In genomic region chr11:5234390-5234834, GRCh38 we compare ENCODE assay signal across 12 cellular contexts. TPM values are rescaled to one million over a fixed set of nuclear protein-coding genes. Genes with fewer than 3 reads are reported as not detected.
DNase-seq lines count a peak whose midpoint lies in the region; ATAC-seq, FAIRE-seq and TF ChIP-seq lines count a peak whose summit lies in the region.
"Had no signal": no experiment of that assay in that cellular context is flagged by ENCODE, and none has a peak within 500 bp of the region (broad histone marks: within the 10 kb centered on the region; RNA-seq: fewer than 3 reads in every experiment).

Gene HBD, minus strand, starts transcription at chr11:5234483. Its CDS starts 50 bp downstream, at chr11:5234433.

- H3K4me3 ChIP-seq in astrocyte (ENCODE audit: insufficient read depth, low read depth, low read length) (no peak within 1 kb of the TSS), prostate gland (no peak within 1 kb of the TSS)

- no peaks in the 10 kb centered on the region for H3K9me3 ChIP-seq in astrocyte (ENCODE audit: insufficient read depth, low read depth, low read length)
- H3K9me3 ChIP-seq in prostate gland, result no peaks in the 10 kb centered on the region
- H3K9me3 ChIP-seq: Caco-2 had no signal

- H3K4me1 ChIP-seq in astrocyte (ENCODE audit: insufficient read depth, low read length) (no peaks in the 10 kb centered on the region), prostate gland (replicated peaks) (no peaks in the 10 kb centered on the region)
- H3K4me1 ChIP-seq: Caco-2 had no signal

- no peak within 1 kb of the TSS for H3K4me2 ChIP-seq in astrocyte (ENCODE audit: low read length)

- H3K79me2 ChIP-seq in astrocyte (ENCODE audit: insufficient read depth, low read length), result no peaks in the 10 kb centered on the region

- H3K4me1 Mint-ChIP-seq in astrocyte (ENCODE audit: low read depth, unreplicated experiment), result peaks cover 6% of the 10 kb centered on the region

- no peaks in the 10 kb centered on the region for H4K20me1 ChIP-seq in astrocyte (ENCODE audit: insufficient read depth, low read length)

- no peak within 1 kb of the TSS for H2AFZ ChIP-seq in astrocyte (ENCODE audit: low read depth, low read length)

- no peak within 1 kb of the TSS for H3K27ac Mint-ChIP-seq in astrocyte (ENCODE audit: unreplicated experiment)

- no peak within 1 kb of the TSS for H3K4me3 Mint-ChIP-seq in astrocyte (ENCODE audit: unreplicated experiment)

- peaks cover 1% of the 10 kb centered on the region for H3K27me3 Mint-ChIP-seq in astrocyte (ENCODE audit: low read depth, unreplicated experiment)

- POLR2A ChIA-PET in HEK293T (lab: Yijun Ruan, JAX), result no interaction called here

- no peak for TF ChIP-seq CTCF in astrocyte (IDR thresholded peaks at IDR 0.05; ENCODE audit: insufficient read depth, low read depth, low read length)
- TF ChIP-seq CTCF in prostate gland (IDR thresholded peaks at IDR 0.05), result no peak

- H3K27me3 ChIP-seq in astrocyte (ENCODE audit: insufficient read depth, low read length) (no peaks in the 10 kb centered on the region), prostate gland (replicated peaks; ENCODE audit: insufficient read depth) (no peaks in the 10 kb centered on the region)

- H3K9ac ChIP-seq in astrocyte (ENCODE audit: low read length), result no peak within 1 kb of the TSS

- intact Hi-C loops in prostate gland (cut with DNase I), result no loop called here
- intact Hi-C loops in Right ventricle myocardium superior (cut with DNase I), result no loop called here

- no peak for FAIRE-seq in astrocyte (lab: Jason Lieb, UNC)
- FAIRE-seq: endometrium had no signal

- H3K36me3 Mint-ChIP-seq in astrocyte (ENCODE audit: low read depth, unreplicated experiment), result no peaks in the 10 kb centered on the region

- no peak within 1 kb of the TSS for H3K27ac ChIP-seq in astrocyte (ENCODE audit: low read depth, low read length)
- H3K27ac ChIP-seq in prostate gland, result no peak within 1 kb of the TSS

- ATAC-seq in GM21423 (IDR thresholded peaks at IDR 0.05; ENCODE audit: unreplicated experiment) (peak; percentile 87), HG03354 (IDR thresholded peaks at IDR 0.05; ENCODE audit: poor library complexity, severe bottlenecking, unreplicated experiment) (peak; percentile 85), Right ventricle myocardium superior (ENCODE audit: poor library complexity) (no peak)
- ATAC-seq: Panc1 had no signal

- WGBS in prostate gland, result 57% methylated on average over 2 of the region's 2 CpGs

- no peak for TF ChIP-seq POLR2A in prostate gland (IDR thresholded peaks at IDR 0.05)

- H3K36me3 ChIP-seq in astrocyte (ENCODE audit: insufficient read depth, low read length) (no peaks in the 10 kb centered on the region), prostate gland (no peaks in the 10 kb centered on the region)

- CTCF ChIA-PET in HEK293T (lab: Yijun Ruan, JAX), result no interaction called here

- DNase-seq in GDM1 (lab: John Stamatoyannopoulos, UW) (peak; percentile 47), astrocyte (ENCODE audit: low read depth) (peak; percentile 52), prostate gland (ENCODE audit: low spot score) (no peak), NK-92 (lab: John Stamatoyannopoulos, UW; ENCODE audit: unreplicated experiment) (no peak), HEK293T (ENCODE audit: extremely low spot score) (no peak), Right ventricle myocardium superior (no peak)
- DNase-seq: activated CD8-positive, alpha-beta memory T cell treated with anti-CD3 and anti-CD28 coated beads, Interleukin-2, amount 50 U/mL, for 4 hours; Caco-2 had no signal

- H3K9me3 Mint-ChIP-seq in astrocyte (ENCODE audit: unreplicated experiment), result no peaks in the 10 kb centered on the region

TF ChIP-seq in HEK293T, 16 proteins besides CTCF, POLR2A, EP300 and RAD21:
- TF ChIP-seq ZNF384 (IDR thresholded peaks at IDR 0.05), result no peak
- TF ChIP-seq CTBP1 (IDR thresholded peaks at IDR 0.05; ENCODE audit: borderline replicate concordance), result no peak
- TF ChIP-seq L3MBTL2 (conservative IDR thresholded peaks at IDR 0.05), result no peak
- no peak for TF ChIP-seq SUZ12 (IDR thresholded peaks at IDR 0.05)
- TF ChIP-seq LEF1 (IDR thresholded peaks at IDR 0.05; ENCODE audit: borderline replicate concordance), result no peak
- no peak for TF ChIP-seq HDGF (IDR thresholded peaks at IDR 0.05; ENCODE audit: borderline replicate concordance)
- TF ChIP-seq NFRKB (IDR thresholded peaks at IDR 0.05), result no peak
- no peak for TF ChIP-seq ARNT (IDR thresholded peaks at IDR 0.05)

RNA-seq across cellular contexts. Expression of gene HBD, which starts in this region (rescaled TPM):
- total RNA-seq in astrocyte (not detected in 2 replicates), prostate gland (not detected), Right ventricle myocardium superior (not detected)
- total RNA-seq: Caco-2 had no signal

Comparison
In these comparisons a context has a peak if more than half of its experiments do, and no peak if none do; other contexts are left out.
1. Peak in DNase-seq in astrocyte; RNA of the gene not detected or under 1 TPM.